8 cellular contexts compared by ENCODE assay signal in genomic region chr11:88300888-88301477, GRCh38. TPM values are rescaled to one million over a fixed set of nuclear protein-coding genes. Genes with fewer than 3 reads are reported as not detected.
A peak's percentile ranks its signal among the peaks of the same experiment; 100 is the strongest.
DNase-seq lines count a peak whose midpoint lies in the region; ATAC-seq lines count a peak whose summit lies in the region.

No MANE protein-coding gene starts in this region.

- peak; percentile 73 for ATAC-seq in HG02840 (IDR thresholded peaks at IDR 0.05; ENCODE audit: low FRiP score, unreplicated experiment)
- peak; percentile 15 to 47 for ATAC-seq in stimulated activated naive B cell treated with anti-CD40 and anti-IgM and Interleukin-4, amounts not matched to agents 10 μg/mL and 1 μg/mL and 100 μg/mL, for 72 hours (replicated peaks)

- POLR2A ChIA-PET in activated CD4-positive, alpha-beta memory T cell treated with anti-CD3 and anti-CD28 coated beads for 36 hours (lab: Charles Lee), result interaction anchor here (1.1 to 2.5 kb wide), 3 partner anchors 26 to 37 kb away, joined by 3 to 10 read pairs (median 3); partner anchors contain the start of gene CTSC

- H3K9me3 Mint-ChIP-seq in activated CD4-positive, alpha-beta T cell treated with anti-CD3 and anti-CD28 coated beads, Interleukin-2, amount 10 ng/mL, durations not matched to agents 24 days and 14 days, result peaks cover 10% of the 10 kb centered on the region
- no peaks in the 10 kb centered on the region for H3K9me3 Mint-ChIP-seq in activated CD4-positive, alpha-beta memory T cell treated with anti-CD3 and anti-CD28 coated beads for 36 hours
- no peaks in the 10 kb centered on the region for H3K9me3 Mint-ChIP-seq in stimulated activated naive B cell treated with anti-CD40 and anti-IgM and Interleukin-4, amounts not matched to agents 10 μg/mL and 1 μg/mL and 100 μg/mL, for 72 hours

- H3K4me3 Mint-ChIP-seq in activated CD4-positive, alpha-beta T cell treated with anti-CD3 and anti-CD28 coated beads, Interleukin-2, amount 10 ng/mL, durations not matched to agents 24 days and 14 days, result peak overlapping the region; percentile 54
- H3K4me3 Mint-ChIP-seq in activated CD4-positive, alpha-beta memory T cell treated with anti-CD3 and anti-CD28 coated beads for 36 hours, result peak overlapping the region; percentile 46
- H3K4me3 Mint-ChIP-seq in stimulated activated naive B cell treated with anti-CD40 and anti-IgM and Interleukin-4, amounts not matched to agents 10 μg/mL and 1 μg/mL and 100 μg/mL, for 72 hours, result no peak overlapping the region

- H3K36me3 Mint-ChIP-seq in activated CD4-positive, alpha-beta T cell treated with anti-CD3 and anti-CD28 coated beads, Interleukin-2, amount 10 ng/mL, durations not matched to agents 24 days and 14 days (ENCODE audit: low read depth), result peaks cover 84% of the 10 kb centered on the region
- peaks cover 56% of the 10 kb centered on the region for H3K36me3 Mint-ChIP-seq in activated CD4-positive, alpha-beta memory T cell treated with anti-CD3 and anti-CD28 coated beads for 36 hours
- peaks cover 29 to 58% of the 10 kb centered on the region in 2 donors for H3K36me3 Mint-ChIP-seq in stimulated activated naive B cell treated with anti-CD40 and anti-IgM and Interleukin-4, amounts not matched to agents 10 μg/mL and 1 μg/mL and 100 μg/mL, for 72 hours

- CTCF ChIA-PET in activated CD4-positive, alpha-beta memory T cell treated with anti-CD3 and anti-CD28 coated beads for 36 hours (lab: Charles Lee), result interaction anchor here (1.0 to 1.1 kb wide), 2 partner anchors 35 to 56 kb away, joined by 3 read pairs; no protein-coding TSS in a partner anchor

- peak overlapping the region; percentile 94 for H3K27ac Mint-ChIP-seq in activated CD4-positive, alpha-beta T cell treated with anti-CD3 and anti-CD28 coated beads, Interleukin-2, amount 10 ng/mL, durations not matched to agents 24 days and 14 days
- peak overlapping the region; percentile 78 for H3K27ac Mint-ChIP-seq in activated CD4-positive, alpha-beta memory T cell treated with anti-CD3 and anti-CD28 coated beads for 36 hours
- H3K27ac Mint-ChIP-seq in stimulated activated naive B cell treated with anti-CD40 and anti-IgM and Interleukin-4, amounts not matched to agents 10 μg/mL and 1 μg/mL and 100 μg/mL, for 72 hours, result peak overlapping the region; percentile 3

- in situ Hi-C loops in KBM-7 (cut with MboI; ENCODE audit: low pct_unique_long_range_greater_than_20kb, low sequenced_read_pairs), result no loop called here

- peaks cover 35% of the 10 kb centered on the region for H3K4me1 Mint-ChIP-seq in activated CD4-positive, alpha-beta T cell treated with anti-CD3 and anti-CD28 coated beads, Interleukin-2, amount 10 ng/mL, durations not matched to agents 24 days and 14 days
- H3K4me1 Mint-ChIP-seq in activated CD4-positive, alpha-beta memory T cell treated with anti-CD3 and anti-CD28 coated beads for 36 hours (ENCODE audit: low read depth), result peaks cover 32% of the 10 kb centered on the region
- peaks cover 6 to 18% of the 10 kb centered on the region in 2 donors for H3K4me1 Mint-ChIP-seq in stimulated activated naive B cell treated with anti-CD40 and anti-IgM and Interleukin-4, amounts not matched to agents 10 μg/mL and 1 μg/mL and 100 μg/mL, for 72 hours

- no peaks in the 10 kb centered on the region for H3K27me3 Mint-ChIP-seq in activated CD4-positive, alpha-beta T cell treated with anti-CD3 and anti-CD28 coated beads, Interleukin-2, amount 10 ng/mL, durations not matched to agents 24 days and 14 days
- H3K27me3 Mint-ChIP-seq in activated CD4-positive, alpha-beta memory T cell treated with anti-CD3 and anti-CD28 coated beads for 36 hours, result no peaks in the 10 kb centered on the region
- H3K27me3 Mint-ChIP-seq in stimulated activated naive B cell treated with anti-CD40 and anti-IgM and Interleukin-4, amounts not matched to agents 10 μg/mL and 1 μg/mL and 100 μg/mL, for 72 hours, result no peaks in the 10 kb centered on the region

- intact Hi-C loops in activated CD4-positive, alpha-beta T cell treated with anti-CD3 and anti-CD28 coated beads, Interleukin-2, amount 10 ng/mL, durations not matched to agents 24 days and 14 days (cut with micrococcal nuclease), result loop anchor here (1.0 to 5.0 kb wide), 2 partner anchors 36 to 236 kb away; partner anchors contain the start of gene CTSC
- intact Hi-C loops in activated CD4-positive, alpha-beta memory T cell treated with anti-CD3 and anti-CD28 coated beads for 36 hours (cut with micrococcal nuclease), result loop anchor here (1.0 to 2.0 kb wide), 5 partner anchors 33 to 236 kb away; partner anchors contain the start of gene RAB38
- intact Hi-C loops in posterior cingulate gyrus (cut with DNase I), result no loop called here

- no peak for DNase-seq in activated CD4-positive, alpha-beta T cell treated with anti-CD3 and anti-CD28 coated beads, Interleukin-2, amount 10 ng/mL, durations not matched to agents 24 days and 14 days
- no peak for DNase-seq in activated CD4-positive, alpha-beta T cell treated with anti-CD3 and anti-CD28 coated beads, Interleukin-2, amount 50 U/mL, for 4 hours
- no peak for DNase-seq in activated CD4-positive, alpha-beta memory T cell treated with anti-CD3 and anti-CD28 coated beads for 36 hours
- DNase-seq in stimulated activated naive B cell treated with anti-CD40 and anti-IgM and Interleukin-4, amounts not matched to agents 10 μg/mL and 1 μg/mL and 100 μg/mL, for 72 hours, result no peak
- DNase-seq in posterior cingulate gyrus (no peak), KBM-7 (no peak), NCI-H748 treated with DMSO at 0.1 percent for 48 hours (lab: John Stamatoyannopoulos, UW) (no peak)

RNA-seq across cellular contexts. Expression of gene CTSC, which starts 36.6 kb away (rescaled TPM):
- 67.1 and 71.8 TPM in 2 replicates for total RNA-seq in activated CD4-positive, alpha-beta T cell treated with anti-CD3 and anti-CD28 coated beads, Interleukin-2, amount 10 ng/mL, durations not matched to agents 24 days and 14 days
- total RNA-seq in activated CD4-positive, alpha-beta memory T cell treated with anti-CD3 and anti-CD28 coated beads for 36 hours, result 10 to 100 TPM; 66.5 to 70.7 TPM

Comparison
In these comparisons a context has a peak if more than half of its experiments do, and no peak if none do; other contexts are left out.
1. H3K27ac Mint-ChIP-seq: peak in every context shown above with its lines; median percentile 94 in activated CD4-positive, alpha-beta T cell treated with anti-CD3 and anti-CD28 coated beads, Interleukin-2, amount 10 ng/mL, durations not matched to agents 24 days and 14 days; 78 in activated CD4-positive, alpha-beta memory T cell treated with anti-CD3 and anti-CD28 coated beads for 36 hours; 3 in stimulated activated naive B cell treated with anti-CD40 and anti-IgM and Interleukin-4, amounts not matched to agents 10 μg/mL and 1 μg/mL and 100 μg/mL, for 72 hours.
2. H3K4me3 Mint-ChIP-seq: peak in activated CD4-positive, alpha-beta T cell treated with anti-CD3 and anti-CD28 coated beads, Interleukin-2, amount 10 ng/mL, durations not matched to agents 24 days and 14 days (single experiment) and activated CD4-positive, alpha-beta memory T cell treated with anti-CD3 and anti-CD28 coated beads for 36 hours (single experiment); none in stimulated activated naive B cell treated with anti-CD40 and anti-IgM and Interleukin-4, amounts not matched to agents 10 μg/mL and 1 μg/mL and 100 μg/mL, for 72 hours (0 of 2).